In the genomic region with DNA sequence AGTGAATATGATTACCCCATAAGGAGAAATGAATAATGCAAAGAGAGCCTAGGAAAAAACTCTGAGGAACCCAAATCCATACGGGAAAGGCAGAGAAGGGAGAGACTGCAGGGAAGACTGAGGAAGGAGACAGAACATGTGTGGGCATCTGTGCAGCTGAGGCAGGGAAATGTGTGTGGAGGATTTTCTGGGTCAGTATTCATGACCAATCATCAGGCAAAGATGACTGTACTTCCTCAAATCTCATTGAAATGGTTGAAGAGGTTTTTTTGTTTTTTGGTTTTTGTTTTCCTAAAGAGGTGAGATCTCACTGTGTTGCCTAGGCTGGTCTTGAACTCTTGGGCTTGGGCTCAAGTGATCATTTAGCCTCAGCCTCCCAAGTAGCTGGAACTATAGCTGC, we compare ENCODE assay signal across 1 cellular context.
TF ChIP-seq lines count a peak whose summit lies in the region.

No MANE protein-coding gene starts in this region.

TF ChIP-seq in SK-N-SH treated with all-trans-retinoic acid at 6 μM for 48 hours, 23 proteins besides CTCF, POLR2A, EP300 and RAD21:
- TF ChIP-seq TSHZ2 (CRISPR knock-in tag; IDR thresholded peaks at IDR 0.05) (no peak), ZFP3 (CRISPR knock-in tag; IDR thresholded peaks at IDR 0.05) (no peak), ESRRG (CRISPR knock-in tag; IDR thresholded peaks at IDR 0.05) (no peak), ZNF8 (CRISPR knock-in tag; IDR thresholded peaks at IDR 0.05) (no peak), CREB5 (CRISPR knock-in tag; IDR thresholded peaks at IDR 0.05; ENCODE audit: low read depth) (no peak), PPARA (CRISPR knock-in tag; IDR thresholded peaks at IDR 0.05; ENCODE audit: borderline replicate concordance) (no peak), OSR1 (CRISPR knock-in tag; IDR thresholded peaks at IDR 0.05) (no peak), GLIS3 (CRISPR knock-in tag; IDR thresholded peaks at IDR 0.05) (no peak), ISL1 (CRISPR knock-in tag; IDR thresholded peaks at IDR 0.05) (no peak), TCF4 (CRISPR knock-in tag; IDR thresholded peaks at IDR 0.05; ENCODE audit: borderline replicate concordance) (no peak), ZC3H10 (CRISPR knock-in tag; IDR thresholded peaks at IDR 0.05) (no peak), ZNF565 (CRISPR knock-in tag; conservative IDR thresholded peaks at IDR 0.05; ENCODE audit: low read depth) (no peak), CSRNP3 (CRISPR knock-in tag; IDR thresholded peaks at IDR 0.05) (no peak), ARNTL (CRISPR knock-in tag; IDR thresholded peaks at IDR 0.05; ENCODE audit: borderline replicate concordance, low read depth) (no peak)
